In the genomic region with DNA sequence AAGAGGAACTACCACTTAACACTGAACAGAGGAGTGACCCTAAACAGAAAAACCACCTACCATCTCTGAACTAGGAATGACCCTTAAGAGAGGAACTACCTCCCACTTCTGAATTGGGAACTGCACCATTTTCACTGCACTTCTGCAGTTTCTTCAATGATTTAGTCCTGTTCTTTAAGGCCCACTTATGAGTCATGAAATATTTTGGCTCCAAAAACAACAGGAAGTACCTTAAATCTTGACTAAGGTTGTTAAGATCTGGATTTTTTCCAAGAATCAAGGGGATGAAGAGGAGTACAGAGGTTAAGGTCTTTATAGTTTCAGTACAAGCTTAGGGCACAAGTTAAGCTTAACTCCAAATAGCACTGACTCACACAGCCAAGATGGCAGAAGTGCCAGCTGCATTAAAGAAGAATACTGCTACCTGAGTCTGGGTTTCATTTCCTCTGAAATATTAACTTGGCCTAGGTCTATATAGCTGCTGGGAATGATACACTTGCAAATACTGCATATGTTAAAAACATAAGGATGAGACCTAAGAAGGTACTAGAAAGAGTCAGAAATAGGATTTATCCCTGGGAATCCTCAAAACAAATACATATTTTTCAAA, we compare ENCODE assay signal across 1 cellular context.
TF ChIP-seq lines count a peak whose summit lies in the region.

No MANE protein-coding gene starts in this region.

TF ChIP-seq in SK-N-SH, 30 proteins besides CTCF, POLR2A, EP300 and RAD21 (continued from another document):
- TF ChIP-seq ZBTB33 (IDR thresholded peaks at IDR 0.05; ENCODE audit: borderline replicate concordance, low read depth) (no peak), TCF12 (IDR thresholded peaks at IDR 0.05) (peak; percentile 55; the same call in 1 of the 2 replicates), RFX5 (IDR thresholded peaks at IDR 0.05; ENCODE audit: low read length) (no peak), TEAD4 (IDR thresholded peaks at IDR 0.05; ENCODE audit: borderline replicate concordance, insufficient read depth) (no peak), FOSL2 (IDR thresholded peaks at IDR 0.05; ENCODE audit: borderline replicate concordance, low read depth) (peak; percentile 78; the same call in 1 of the 2 replicates), CHD2 (IDR thresholded peaks at IDR 0.05; ENCODE audit: low read length, partially characterized antibody) (no peak), NFIC (IDR thresholded peaks at IDR 0.05; ENCODE audit: borderline replicate concordance) (peak; percentile 84), YY1 (IDR thresholded peaks at IDR 0.05; ENCODE audit: low read depth) (peak; percentile 67; the same call in 1 of the 2 replicates), MXI1 (IDR thresholded peaks at IDR 0.05; ENCODE audit: low read depth, low read length) (no peak), JUND (IDR thresholded peaks at IDR 0.05) (peak; percentile 56), EZH2phosphoT487 (IDR thresholded peaks at IDR 0.05; ENCODE audit: borderline replicate concordance, low read depth) (no peak), ELF1 (IDR thresholded peaks at IDR 0.05) (no peak; the same call in 1 of the 2 replicates), SMC3 (IDR thresholded peaks at IDR 0.05; ENCODE audit: low read depth, low read length) (no peak), REST (IDR thresholded peaks at IDR 0.05; ENCODE audit: low read depth, low read length) (no peak), POLR2AphosphoS5 (IDR thresholded peaks at IDR 0.05; ENCODE audit: low read depth, low read length) (no peak), SIN3A (IDR thresholded peaks at IDR 0.05; ENCODE audit: borderline replicate concordance, low read depth, low read length) (no peak)
- TF ChIP-seq, protein P1, sequence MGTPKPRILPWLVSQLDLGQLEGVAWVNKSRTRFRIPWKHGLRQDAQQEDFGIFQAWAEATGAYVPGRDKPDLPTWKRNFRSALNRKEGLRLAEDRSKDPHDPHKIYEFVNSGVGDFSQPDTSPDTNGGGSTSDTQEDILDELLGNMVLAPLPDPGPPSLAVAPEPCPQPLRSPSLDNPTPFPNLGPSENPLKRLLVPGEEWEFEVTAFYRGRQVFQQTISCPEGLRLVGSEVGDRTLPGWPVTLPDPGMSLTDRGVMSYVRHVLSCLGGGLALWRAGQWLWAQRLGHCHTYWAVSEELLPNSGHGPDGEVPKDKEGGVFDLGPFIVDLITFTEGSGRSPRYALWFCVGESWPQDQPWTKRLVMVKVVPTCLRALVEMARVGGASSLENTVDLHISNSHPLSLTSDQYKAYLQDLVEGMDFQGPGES (IDR thresholded peaks at IDR 0.05; ENCODE audit: low read depth, low read length): no peak
- TF ChIP-seq, protein P2, sequence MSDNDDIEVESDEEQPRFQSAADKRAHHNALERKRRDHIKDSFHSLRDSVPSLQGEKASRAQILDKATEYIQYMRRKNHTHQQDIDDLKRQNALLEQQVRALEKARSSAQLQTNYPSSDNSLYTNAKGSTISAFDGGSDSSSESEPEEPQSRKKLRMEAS (IDR thresholded peaks at IDR 0.05; ENCODE audit: low read depth): no peak
- TF ChIP-seq, protein P3, sequence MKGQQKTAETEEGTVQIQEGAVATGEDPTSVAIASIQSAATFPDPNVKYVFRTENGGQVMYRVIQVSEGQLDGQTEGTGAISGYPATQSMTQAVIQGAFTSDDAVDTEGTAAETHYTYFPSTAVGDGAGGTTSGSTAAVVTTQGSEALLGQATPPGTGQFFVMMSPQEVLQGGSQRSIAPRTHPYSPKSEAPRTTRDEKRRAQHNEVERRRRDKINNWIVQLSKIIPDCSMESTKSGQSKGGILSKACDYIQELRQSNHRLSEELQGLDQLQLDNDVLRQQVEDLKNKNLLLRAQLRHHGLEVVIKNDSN (IDR thresholded peaks at IDR 0.05; ENCODE audit: borderline replicate concordance, low read depth): no peak
- TF ChIP-seq, protein P4, sequence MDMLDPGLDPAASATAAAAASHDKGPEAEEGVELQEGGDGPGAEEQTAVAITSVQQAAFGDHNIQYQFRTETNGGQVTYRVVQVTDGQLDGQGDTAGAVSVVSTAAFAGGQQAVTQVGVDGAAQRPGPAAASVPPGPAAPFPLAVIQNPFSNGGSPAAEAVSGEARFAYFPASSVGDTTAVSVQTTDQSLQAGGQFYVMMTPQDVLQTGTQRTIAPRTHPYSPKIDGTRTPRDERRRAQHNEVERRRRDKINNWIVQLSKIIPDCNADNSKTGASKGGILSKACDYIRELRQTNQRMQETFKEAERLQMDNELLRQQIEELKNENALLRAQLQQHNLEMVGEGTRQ (IDR thresholded peaks at IDR 0.05; ENCODE audit: borderline replicate concordance, low read depth, low read length): no peak
